31 cellular contexts compared by ENCODE assay signal in genomic region chr2:238032755-238033337, GRCh38. TPM values are rescaled to one million over a fixed set of nuclear protein-coding genes. Genes with fewer than 3 reads are reported as not detected.
DNase-seq lines count a peak whose midpoint lies in the region; ATAC-seq and TF ChIP-seq lines count a peak whose summit lies in the region.
"Had no signal": no experiment of that assay in that cellular context is flagged by ENCODE, and none has a peak within 500 bp of the region (broad histone marks: within the 10 kb centered on the region; RNA-seq: fewer than 3 reads in every experiment).

No MANE protein-coding gene starts in this region.

- H3K9me3 Mint-ChIP-seq in osteocyte (ENCODE audit: unreplicated experiment) = no peaks in the 10 kb centered on the region
- H3K9me3 Mint-ChIP-seq: activated CD8-positive, alpha-beta T cell treated with anti-CD3 and anti-CD28 coated beads for 36 hours; activated T-helper 2 cell treated with anti-CD3 and anti-CD28 coated beads, Interferon-gamma antibody, Interleukin-2, Interleukin-4, amounts not matched to agents 10 μg/mL and 5 μg/mL and 100 μg/mL, durations not matched to agents 14 hours and 24 hours and 36 hours; CD4-positive, alpha-beta T cell; nephron; T-helper 2 cell treated with Interferon-gamma antibody and Interleukin-4, amounts not matched to agents 5 μg/mL and 100 μg/mL, for 36 hours had no signal

- no peak overlapping the region for H3K56ac ChIP-seq in IMR-90 (ENCODE audit: extremely low read depth, insufficient read depth, low read length)

- H3K14ac ChIP-seq in IMR-90 (replicated peaks; ENCODE audit: low read depth, low read length) = no peak overlapping the region

- no peak overlapping the region for H3K4ac ChIP-seq in IMR-90 (ENCODE audit: low read depth, low read length)

- ATAC-seq in IMR-90 (ENCODE audit: low read depth) = no peak
- ATAC-seq: activated CD8-positive, alpha-beta T cell treated with anti-CD3 and anti-CD28 coated beads for 36 hours; body of pancreas; lower lobe of right lung; PC-3 had no signal

- TF ChIP-seq CTCF in GM10266 (IDR thresholded peaks at IDR 0.05; ENCODE audit: control insufficient read depth, insufficient read depth, low read depth, missing control alignments) = no peak
- TF ChIP-seq CTCF in IMR-90 (conservative IDR thresholded peaks at IDR 0.05; ENCODE audit: low read depth, low read length) = no peak
- no peak for TF ChIP-seq CTCF in mammary epithelial cell (conservative IDR thresholded peaks at IDR 0.05 in 1 of 2, IDR thresholded peaks at IDR 0.05 in 1 of 2; ENCODE audit: extremely low read depth in 1 of 2, insufficient read depth in 1 of 2, low read depth in 1 of 2, low read length in 2 of 2)
- no peak for TF ChIP-seq CTCF in osteocyte (IDR thresholded peaks at IDR 0.05)

- H3K27me3 ChIP-seq in IMR-90 (ENCODE audit: control insufficient read depth, insufficient read depth, low read length) (no peaks in the 10 kb centered on the region), mammary epithelial cell (ENCODE audit: insufficient read depth, low read length) (no peaks in the 10 kb centered on the region)
- H3K27me3 ChIP-seq: body of pancreas, esophagus squamous epithelium, right atrium auricular region, thyroid gland had no signal

- H2BK120ac ChIP-seq in IMR-90 (ENCODE audit: low read depth, low read length) = no peak overlapping the region

- no TSS peak for BruUV-seq in IMR-90 (replicated peaks; lab: Mats Ljungman, UMichigan)
- BruUV-seq in mammary epithelial cell (replicated peaks; lab: Mats Ljungman, UMichigan) = no TSS peak

- H2AFZ ChIP-seq in IMR-90 (replicated peaks; ENCODE audit: low read length, poor library complexity) = peak overlapping the region; percentile 24
- no peak overlapping the region for H2AFZ ChIP-seq in mammary epithelial cell (ENCODE audit: low read depth, low read length)

- H3K27ac ChIP-seq in IMR-90 (ENCODE audit: insufficient read depth, low read length) (no peak overlapping the region), mammary epithelial cell (ENCODE audit: insufficient read depth, low read depth, low read length) (no peak overlapping the region)
- H3K27ac ChIP-seq: body of pancreas, lower lobe of right lung, right atrium auricular region had no signal

- CTCF ChIA-PET in IMR-90 (lab: Yijun Ruan, JAX) (no interaction called here), mammary epithelial cell (lab: Charles Lee; ENCODE audit: low non-redundant PET) (no interaction called here)

- intact Hi-C loops in IMR-90 (cut with micrococcal nuclease) (no loop called here), mammary epithelial cell (cut with micrococcal nuclease) (loop anchor here (5.0 kb wide), 2 partner anchors 66 to 176 kb away; partner anchors contain the start of genes RAMP1 and UBE2F)

- POLR2A ChIA-PET in IMR-90 (lab: Charles Lee; ENCODE audit: unreplicated experiment) = no interaction called here

- no peak for TF ChIP-seq POLR2A in IMR-90 (IDR thresholded peaks at IDR 0.05; ENCODE audit: low read depth, low read length)

- H3K4me3 ChIP-seq in IMR-90 (ENCODE audit: insufficient read depth, low read depth, low read length) = no peak overlapping the region
- no peak overlapping the region for H3K4me3 ChIP-seq in mammary epithelial cell (replicated peaks in 1 of 3; ENCODE audit: insufficient read depth in 1 of 3, low read depth in 2 of 3, low read length in 3 of 3)
- H3K4me3 ChIP-seq: body of pancreas, esophagus squamous epithelium, lower lobe of right lung, right atrium auricular region, smooth muscle cell, thyroid gland had no signal

- H3K9ac ChIP-seq in IMR-90 (ENCODE audit: low read depth, low read length) = no peak overlapping the region
- H3K9ac ChIP-seq in mammary epithelial cell (ENCODE audit: insufficient read depth, low read length) = no peak overlapping the region

- H2BK20ac ChIP-seq in IMR-90 (ENCODE audit: low read depth, low read length) = no peak overlapping the region

- no peak overlapping the region for H4K91ac ChIP-seq in IMR-90 (ENCODE audit: insufficient read depth, low read depth, low read length)

- H3K4me1 Mint-ChIP-seq in osteocyte (ENCODE audit: unreplicated experiment) = peaks cover 12% of the 10 kb centered on the region
- H3K4me1 Mint-ChIP-seq: nephron had no signal

- H2AK5ac ChIP-seq in IMR-90 (ENCODE audit: low read depth, low read length) = no peak overlapping the region

- H2BK5ac ChIP-seq in IMR-90 (ENCODE audit: low read depth, low read length, poor library complexity, severe bottlenecking) = no peak overlapping the region

- dilution Hi-C loops in IMR-90 (cut with HindIII; ENCODE audit: low sequenced_read_pairs, unreplicated experiment) (no loop called here), mammary epithelial cell (cut with HindIII; ENCODE audit: low sequenced_read_pairs) (no loop called here)

- H3K9me1 ChIP-seq in IMR-90 (ENCODE audit: insufficient read depth, low read length) = peaks cover 16% of the 10 kb centered on the region

- DNase-seq in GM10266 (ENCODE audit: extremely low spot score) = peak; percentile 32
- no peak for DNase-seq in IMR-90
- DNase-seq in mammary epithelial cell = peak; percentile 20
- DNase-seq in osteocyte (ENCODE audit: extremely low spot score, unreplicated experiment) = peak; percentile 67
- DNase-seq in mesenteric fat pad (ENCODE audit: low spot score) = no peak
- DNase-seq in DMS53 treated with DMSO at 0.1 percent for 48 hours (lab: John Stamatoyannopoulos, UW; ENCODE audit: unreplicated experiment) = no peak
- DNase-seq in DMS114 treated with DMSO at 0.1 percent for 48 hours (lab: John Stamatoyannopoulos, UW; ENCODE audit: unreplicated experiment) = no peak
- no peak for DNase-seq in activated CD4-positive, alpha-beta T cell treated with anti-CD3 and anti-CD28 coated beads for 1 hour
- DNase-seq: activated CD4-positive, CD25-positive, alpha-beta regulatory T cell treated with anti-CD3 and anti-CD28 coated beads, Interleukin-2, amount 50 U/mL, for 72 hours; activated CD8-positive, alpha-beta memory T cell treated with anti-CD3 and anti-CD28 coated beads, Interleukin-2, amount 50 U/mL, for 48 hours; activated CD8-positive, alpha-beta T cell treated with anti-CD3 and anti-CD28 coated beads for 36 hours; activated naive CD4-positive, alpha-beta T cell treated with anti-CD3 and anti-CD28 coated beads, Interleukin-2, amount 50 U/mL, for 16 hours; AML-193; body of pancreas; CD4-positive, alpha-beta T cell; cerebellar nuclear complex; esophagus squamous epithelium; HCEC 1CT; lower lobe of right lung; NCI-H1105; NCI-H2029; NCI-H526; NK-92 treated with Interleukin-12 subunit alpha and Interleukin-12 subunit beta, amount 100 ng/mL, for 24 hours; PC-3; Right ventricle myocardium superior; thyroid gland had no signal

- peaks cover 42% of the 10 kb centered on the region for H3K36me3 Mint-ChIP-seq in osteocyte (ENCODE audit: unreplicated experiment)

- no peak overlapping the region for H4K8ac ChIP-seq in IMR-90 (ENCODE audit: low read depth in 2 of 2, low read length in 2 of 2)

- peaks cover 3 to 20% of the 10 kb centered on the region in 2 experiments; a peak in 2 of 4 replicates for H3K79me1 ChIP-seq in IMR-90 (ENCODE audit: low read depth in 1 of 2, low read length in 2 of 2)

- no CpG with 5 or more reads among the region's 4 CpGs for WGBS in IMR-90 (ENCODE audit: extremely low coverage in 2 of 2, insufficient read length in 1 of 2), 2 experiments
- WGBS in mammary epithelial cell (ENCODE audit: low coverage, missing lambda C conversion rate) = 45% methylated on average over 4 of the region's 4 CpGs

- H3K36me3 ChIP-seq in IMR-90 (ENCODE audit: control insufficient read depth, insufficient read depth, low read length) (peaks cover 46% of the 10 kb centered on the region), mammary epithelial cell (ENCODE audit: insufficient read depth, low read length) (peaks cover 3% of the 10 kb centered on the region)

- no peak overlapping the region for H2AK9ac ChIP-seq in IMR-90 (replicated peaks; ENCODE audit: low read depth, low read length, poor library complexity)

- no peak overlapping the region for H2BK15ac ChIP-seq in IMR-90 (ENCODE audit: low read depth, low read length)

- TF ChIP-seq RAD21 in IMR-90 (IDR thresholded peaks at IDR 0.05; ENCODE audit: low read length) = no peak

- peak overlapping the region; percentile 54 for H3K27ac Mint-ChIP-seq in osteocyte (ENCODE audit: unreplicated experiment)
- H3K27ac Mint-ChIP-seq: activated CD8-positive, alpha-beta T cell treated with anti-CD3 and anti-CD28 coated beads for 36 hours; activated T-helper 2 cell treated with anti-CD3 and anti-CD28 coated beads, Interferon-gamma antibody, Interleukin-2, Interleukin-4, amounts not matched to agents 10 μg/mL and 5 μg/mL and 100 μg/mL, durations not matched to agents 14 hours and 24 hours and 36 hours; CD4-positive, alpha-beta T cell; nephron; T-helper 2 cell treated with Interferon-gamma antibody and Interleukin-4, amounts not matched to agents 5 μg/mL and 100 μg/mL, for 36 hours had no signal

- no peaks in the 10 kb centered on the region for H3K27me3 Mint-ChIP-seq in osteocyte (ENCODE audit: unreplicated experiment)
- H3K27me3 Mint-ChIP-seq: activated CD8-positive, alpha-beta T cell treated with anti-CD3 and anti-CD28 coated beads for 36 hours; CD4-positive, alpha-beta T cell had no signal

- no peak overlapping the region for H3K18ac ChIP-seq in IMR-90 (ENCODE audit: low read depth, low read length)

- no peaks in the 10 kb centered on the region for H3K79me2 ChIP-seq in mammary epithelial cell (ENCODE audit: insufficient read depth, low read length)

- in situ Hi-C loops in IMR-90 (cut with MboI; ENCODE audit: low sequenced_read_pairs) (no loop called here), mammary epithelial cell (cut with MboI; ENCODE audit: low sequenced_read_pairs in 2 of 2) (no loop called here)

- H3K4me3 Mint-ChIP-seq in osteocyte (ENCODE audit: unreplicated experiment) = no peak overlapping the region
- H3K4me3 Mint-ChIP-seq: activated CD8-positive, alpha-beta T cell treated with anti-CD3 and anti-CD28 coated beads for 36 hours; CD4-positive, alpha-beta T cell; nephron; T-helper 2 cell treated with Interferon-gamma antibody and Interleukin-4, amounts not matched to agents 5 μg/mL and 100 μg/mL, for 36 hours had no signal

- H3K4me2 ChIP-seq in IMR-90 (ENCODE audit: low read depth, low read length) = no peak overlapping the region
- H3K4me2 ChIP-seq in mammary epithelial cell (ENCODE audit: insufficient read depth, low read depth, low read length) = no peak overlapping the region
- H3K4me2 ChIP-seq: smooth muscle cell had no signal

- no peak overlapping the region for H4K5ac ChIP-seq in IMR-90 (ENCODE audit: low read depth, low read length)

- H3K4me1 ChIP-seq in IMR-90 (ENCODE audit: control insufficient read depth, insufficient read depth, low read length) (no peaks in the 10 kb centered on the region; the same call in 1 of the 2 replicates), mammary epithelial cell (ENCODE audit: insufficient read depth, low read length) (peaks cover 25% of the 10 kb centered on the region)
- H3K4me1 ChIP-seq: body of pancreas, lower lobe of right lung, right atrium auricular region had no signal

- H4K20me1 ChIP-seq in IMR-90 (ENCODE audit: insufficient read depth, low read length) (no peaks in the 10 kb centered on the region), mammary epithelial cell (ENCODE audit: insufficient read depth, low read length) (no peaks in the 10 kb centered on the region)

- H3K9me3 ChIP-seq in IMR-90 (ENCODE audit: control insufficient read depth, insufficient read depth, low read length) = no peaks in the 10 kb centered on the region
- H3K9me3 ChIP-seq in mammary epithelial cell (replicated peaks; ENCODE audit: insufficient read depth, low read length) = no peaks in the 10 kb centered on the region
- H3K9me3 ChIP-seq: body of pancreas, esophagus squamous epithelium, lower lobe of right lung, right atrium auricular region, thyroid gland had no signal

- H3K23ac ChIP-seq in IMR-90 (ENCODE audit: low read depth, low read length) = no peak overlapping the region

RNA-seq across cellular contexts. Expression of gene SCLY, which starts 28.0 kb away (rescaled TPM):
- total RNA-seq in IMR-90 (2012; rRNA removed) (8.6 and 12.2 TPM in 2 replicates), mammary epithelial cell (10 to 100 TPM; 10.5 to 23.8 TPM), osteocyte (22.1 and 22.5 TPM in 2 replicates), mesenteric fat pad (13.6 TPM)
- polyA plus RNA-seq in IMR-90 (2012; rRNA removed) (10.5 and 11.5 TPM in 2 replicates), mammary epithelial cell (15.3 TPM)
- 6.0 and 9.5 TPM in 2 replicates for polyA plus RNA-seq in IMR-90 (2012; cell fraction: cytosol; rRNA removed)
- polyA plus RNA-seq in IMR-90 (2012; cell fraction: nucleus; rRNA removed; ENCODE audit: low replicate concordance) = 17.5 and 22.5 TPM in 2 replicates
- polyA minus RNA-seq in mammary epithelial cell = 9.3 TPM

Comparison
In these comparisons a context has a peak if more than half of its experiments do, and no peak if none do; other contexts are left out.
1. DNase-seq: peak in GM10266 (single experiment), mammary epithelial cell (single experiment) and osteocyte (single experiment); none in IMR-90 (single experiment), mesenteric fat pad (single experiment), DMS53 treated with DMSO at 0.1 percent for 48 hours (single experiment), DMS114 treated with DMSO at 0.1 percent for 48 hours (single experiment) and activated CD4-positive, alpha-beta T cell treated with anti-CD3 and anti-CD28 coated beads for 1 hour (single experiment).